Comparison of ENCODE assay signal across 12 cellular contexts in genomic region chr13:91369432-91369831, GRCh38. TPM values are rescaled to one million over a fixed set of nuclear protein-coding genes. Genes with fewer than 3 reads are reported as not detected.
DNase-seq lines count a peak whose midpoint lies in the region; ATAC-seq, FAIRE-seq and TF ChIP-seq lines count a peak whose summit lies in the region.
"Had no signal": no experiment of that assay in that cellular context is flagged by ENCODE, and none has a peak within 500 bp of the region (broad histone marks: within the 10 kb centered on the region; RNA-seq: fewer than 3 reads in every experiment).

No MANE protein-coding gene starts in this region.

- no peak for TF ChIP-seq CTCF in astrocyte (IDR thresholded peaks at IDR 0.05; ENCODE audit: insufficient read depth, low read depth, low read length)
- no peak for TF ChIP-seq CTCF in tibial artery (IDR thresholded peaks at IDR 0.05)
- no peak for TF ChIP-seq CTCF in gastroesophageal sphincter (IDR thresholded peaks at IDR 0.05)

- H3K4me2 ChIP-seq in astrocyte (ENCODE audit: low read length) = peak overlapping the region; percentile 36

- no peak for TF ChIP-seq EP300 in gastroesophageal sphincter (IDR thresholded peaks at IDR 0.05)

- H3K9me3 Mint-ChIP-seq in activated CD8-positive, alpha-beta memory T cell treated with anti-CD3 and anti-CD28 coated beads, Interleukin-2, amount 10 ng/mL, durations not matched to agents 7 days and 5 days (ENCODE audit: low read depth) = no peaks in the 10 kb centered on the region
- H3K9me3 Mint-ChIP-seq in astrocyte (ENCODE audit: unreplicated experiment) = no peaks in the 10 kb centered on the region
- H3K9me3 Mint-ChIP-seq: memory B cell had no signal

- H4K20me1 ChIP-seq in astrocyte (ENCODE audit: insufficient read depth, low read length) = no peaks in the 10 kb centered on the region

- H3K4me3 Mint-ChIP-seq in activated CD8-positive, alpha-beta memory T cell treated with anti-CD3 and anti-CD28 coated beads, Interleukin-2, amount 10 ng/mL, durations not matched to agents 7 days and 5 days = no peak overlapping the region
- H3K4me3 Mint-ChIP-seq in astrocyte (ENCODE audit: unreplicated experiment) = no peak overlapping the region
- H3K4me3 Mint-ChIP-seq: memory B cell had no signal

- CTCF ChIA-PET in activated CD8-positive, alpha-beta memory T cell treated with anti-CD3 and anti-CD28 coated beads, Interleukin-2, amount 10 ng/mL, durations not matched to agents 7 days and 5 days (lab: Charles Lee) = interaction anchor here (1.3 kb wide), 2 partner anchors 10 to 11 kb away, joined by 3 to 4 read pairs; no protein-coding TSS in a partner anchor

- H3K9ac ChIP-seq in astrocyte (ENCODE audit: low read length) = no peak overlapping the region

- H3K4me1 Mint-ChIP-seq in activated CD8-positive, alpha-beta memory T cell treated with anti-CD3 and anti-CD28 coated beads, Interleukin-2, amount 10 ng/mL, durations not matched to agents 7 days and 5 days = peaks cover 12% of the 10 kb centered on the region
- H3K4me1 Mint-ChIP-seq in astrocyte (ENCODE audit: low read depth, unreplicated experiment) = peaks cover 25% of the 10 kb centered on the region
- H3K4me1 Mint-ChIP-seq: memory B cell had no signal

- H3K4me3 ChIP-seq in astrocyte (ENCODE audit: insufficient read depth, low read depth, low read length) (no peak overlapping the region), tibial artery (no peak overlapping the region), gastroesophageal sphincter (no peak overlapping the region)
- H3K4me3 ChIP-seq: colonic mucosa had no signal

- H3K9me3 ChIP-seq in astrocyte (ENCODE audit: insufficient read depth, low read depth, low read length) (no peaks in the 10 kb centered on the region), tibial artery (no peaks in the 10 kb centered on the region), gastroesophageal sphincter (no peaks in the 10 kb centered on the region)
- H3K9me3 ChIP-seq: colonic mucosa had no signal

- no peak for DNase-seq in activated CD8-positive, alpha-beta memory T cell treated with anti-CD3 and anti-CD28 coated beads, Interleukin-2, amount 10 ng/mL, durations not matched to agents 7 days and 5 days
- DNase-seq in activated CD8-positive, alpha-beta memory T cell treated with anti-CD3 and anti-CD28 coated beads, Interleukin-2, amount 50 U/mL, for 4 hours = no peak
- DNase-seq in astrocyte (ENCODE audit: low read depth) (peak; percentile 60), tibial artery (no peak), NCI-H2081 treated with DMSO at 0.1 percent for 48 hours (lab: John Stamatoyannopoulos, UW) (no peak)
- peak; percentile 34 for DNase-seq in stimulated activated CD4-positive, alpha-beta T cell treated with anti-CD3 and anti-CD28 coated beads, Interleukin-4, amount 100 ng/mL, for 1 hour
- DNase-seq: colonic mucosa, NCI-H510A treated with DMSO at 0.1 percent for 48 hours, T-helper 1 cell had no signal

- 31 to 46% methylated on average over 2 to 3 of the region's 3 CpGs for WGBS in gastroesophageal sphincter (ENCODE audit: low coverage in 1 of 2), 2 donors

- peaks cover 12% of the 10 kb centered on the region for H3K4me1 ChIP-seq in astrocyte (ENCODE audit: insufficient read depth, low read length)
- H3K4me1 ChIP-seq in tibial artery = no peaks in the 10 kb centered on the region
- H3K4me1 ChIP-seq in gastroesophageal sphincter = no peaks in the 10 kb centered on the region
- H3K4me1 ChIP-seq: colonic mucosa had no signal

- no peak for TF ChIP-seq POLR2A in gastroesophageal sphincter (IDR thresholded peaks at IDR 0.05)

- peak; percentile 40 for ATAC-seq in activated CD8-positive, alpha-beta memory T cell treated with anti-CD3 and anti-CD28 coated beads, Interleukin-2, amount 10 ng/mL, durations not matched to agents 7 days and 5 days
- ATAC-seq in HG03378 (IDR thresholded peaks at IDR 0.05; ENCODE audit: unreplicated experiment) (peak; percentile 31), gastroesophageal sphincter (no peak)

- H2AFZ ChIP-seq in astrocyte (ENCODE audit: low read depth, low read length) = no peak overlapping the region

- H3K27ac ChIP-seq in astrocyte (ENCODE audit: low read depth, low read length) (no peak overlapping the region), tibial artery (no peak overlapping the region), gastroesophageal sphincter (no peak overlapping the region)
- H3K27ac ChIP-seq: colonic mucosa had no signal

- H3K36me3 ChIP-seq in astrocyte (ENCODE audit: insufficient read depth, low read length) = no peaks in the 10 kb centered on the region
- H3K36me3 ChIP-seq in tibial artery = no peaks in the 10 kb centered on the region
- H3K36me3 ChIP-seq in gastroesophageal sphincter = no peaks in the 10 kb centered on the region
- H3K36me3 ChIP-seq: colonic mucosa had no signal

- no peaks in the 10 kb centered on the region for H3K79me2 ChIP-seq in astrocyte (ENCODE audit: insufficient read depth, low read length)

- H3K27me3 ChIP-seq in astrocyte (ENCODE audit: insufficient read depth, low read length) = no peaks in the 10 kb centered on the region
- H3K27me3 ChIP-seq in tibial artery = no peaks in the 10 kb centered on the region
- no peaks in the 10 kb centered on the region for H3K27me3 ChIP-seq in gastroesophageal sphincter
- H3K27me3 ChIP-seq: colonic mucosa had no signal

- H3K27me3 Mint-ChIP-seq in activated CD8-positive, alpha-beta memory T cell treated with anti-CD3 and anti-CD28 coated beads, Interleukin-2, amount 10 ng/mL, durations not matched to agents 7 days and 5 days = no peaks in the 10 kb centered on the region
- H3K27me3 Mint-ChIP-seq in astrocyte (ENCODE audit: low read depth, unreplicated experiment) = no peaks in the 10 kb centered on the region
- H3K27me3 Mint-ChIP-seq: memory B cell had no signal

- H3K36me3 Mint-ChIP-seq in activated CD8-positive, alpha-beta memory T cell treated with anti-CD3 and anti-CD28 coated beads, Interleukin-2, amount 10 ng/mL, durations not matched to agents 7 days and 5 days = no peaks in the 10 kb centered on the region
- H3K36me3 Mint-ChIP-seq in astrocyte (ENCODE audit: low read depth, unreplicated experiment) = peaks cover 2% of the 10 kb centered on the region
- H3K36me3 Mint-ChIP-seq: memory B cell had no signal

- intact Hi-C loops in tibial artery (cut with DNase I; ENCODE audit: low total_unique reads) = no loop called here

- FAIRE-seq in astrocyte (lab: Jason Lieb, UNC) = no peak

- no peak overlapping the region for H3K27ac Mint-ChIP-seq in activated CD8-positive, alpha-beta memory T cell treated with anti-CD3 and anti-CD28 coated beads, Interleukin-2, amount 10 ng/mL, durations not matched to agents 7 days and 5 days
- peak overlapping the region; percentile 60 for H3K27ac Mint-ChIP-seq in astrocyte (ENCODE audit: unreplicated experiment)
- H3K27ac Mint-ChIP-seq: memory B cell had no signal

RNA-seq across cellular contexts. Expression of gene MIR17HG, which starts 21.9 kb away (rescaled TPM):
- total RNA-seq in activated CD8-positive, alpha-beta memory T cell treated with anti-CD3 and anti-CD28 coated beads, Interleukin-2, amount 10 ng/mL, durations not matched to agents 7 days and 5 days = 10 to 100 TPM in 1 of 2 experiments, 1 to 10 TPM in 1; 8.4 to 15.5 TPM
- total RNA-seq in astrocyte = 4.2 and 6.3 TPM in 2 replicates
- 1 to 10 TPM in 2 of 4 donors, under 1 TPM in 2; 0.27 to 9.3 (median 2.2) TPM for total RNA-seq in gastroesophageal sphincter

RNA-seq across cellular contexts. Expression of gene GPC5, which starts 29.0 kb away (rescaled TPM):
- not detected for total RNA-seq in activated CD8-positive, alpha-beta memory T cell treated with anti-CD3 and anti-CD28 coated beads, Interleukin-2, amount 10 ng/mL, durations not matched to agents 7 days and 5 days
- total RNA-seq in astrocyte (0.67 and 1.1 TPM in 2 replicates), gastroesophageal sphincter (under 1 TPM in 1 of 4 donors, not detected in 3; 0.47 TPM)

Comparison
In these comparisons a context has a peak if more than half of its experiments do, and no peak if none do; other contexts are left out.
1. DNase-seq: peak in astrocyte (single experiment) and stimulated activated CD4-positive, alpha-beta T cell treated with anti-CD3 and anti-CD28 coated beads, Interleukin-4, amount 100 ng/mL, for 1 hour (single experiment); none in activated CD8-positive, alpha-beta memory T cell treated with anti-CD3 and anti-CD28 coated beads, Interleukin-2, amount 10 ng/mL, durations not matched to agents 7 days and 5 days (single experiment), activated CD8-positive, alpha-beta memory T cell treated with anti-CD3 and anti-CD28 coated beads, Interleukin-2, amount 50 U/mL, for 4 hours (single experiment), tibial artery (0 of 2) and NCI-H2081 treated with DMSO at 0.1 percent for 48 hours (single experiment).